In genomic region chr7:112873831-112874553, GRCh38 we compare ENCODE assay signal across 16 cellular contexts.
DNase-seq lines count a peak whose midpoint lies in the region; ATAC-seq and TF ChIP-seq lines count a peak whose summit lies in the region.
"Had no signal": no experiment of that assay in that cellular context is flagged by ENCODE, and none has a peak within 500 bp of the region (broad histone marks: within the 10 kb centered on the region; RNA-seq: fewer than 3 reads in every experiment).

No MANE protein-coding gene starts in this region.

- POLR2A ChIA-PET in WTC11 (lab: Charles Lee) = no interaction called here
- POLR2A ChIA-PET in MCF 10A (lab: Yijun Ruan, JAX) = interaction anchor here (1.5 kb wide), 1 partner anchor 8 kb away, joined by 4 read pairs; no protein-coding TSS in a partner anchor

- CTCF ChIA-PET in WTC11 (lab: Charles Lee) = no interaction called here
- CTCF ChIA-PET in MCF 10A (lab: Yijun Ruan, JAX) = interaction anchor here (0.7 to 1.4 kb wide), 4 partner anchors 26 to 365 kb away, joined by 3 to 7 read pairs (median 4); no protein-coding TSS in a partner anchor

- intact Hi-C loops in MCF 10A (cut with micrococcal nuclease) = no loop called here

- peak; percentile 11 to 43 for DNase-seq in NCI-H526 (lab: John Stamatoyannopoulos, UW)
- DNase-seq in stimulated activated naive B cell treated with anti-CD40 and anti-IgM and Interleukin-4, amounts not matched to agents 10 μg/mL and 1 μg/mL and 100 μg/mL, for 72 hours = no peak
- no peak for DNase-seq in islet precursor cell
- DNase-seq in WTC11 (ENCODE audit: low spot score) = no peak
- DNase-seq in MCF 10A (ENCODE audit: unreplicated experiment) = no peak
- DNase-seq: activated CD4-positive, CD25-positive, alpha-beta regulatory T cell; activated T-cell treated with anti-CD3 and anti-CD28 coated beads for 4 hours; adrenal gland; CD8-positive, alpha-beta T cell; GDM1; Kasumi-1; NCI-H2029 treated with DMSO at 0.1 percent for 48 hours; small intestine had no signal

- peak overlapping the region; percentile 56 for H3K27ac Mint-ChIP-seq in stimulated activated naive B cell treated with anti-CD40 and anti-IgM and Interleukin-4, amounts not matched to agents 10 μg/mL and 1 μg/mL and 100 μg/mL, for 72 hours
- H3K27ac Mint-ChIP-seq in WTC11 (no peak overlapping the region), MCF 10A (ENCODE audit: low read depth, unreplicated experiment) (no peak overlapping the region)
- H3K27ac Mint-ChIP-seq: CD8-positive, alpha-beta T cell had no signal

- peak overlapping the region in 1 of 2 donors; percentile 15 for H3K4me3 Mint-ChIP-seq in stimulated activated naive B cell treated with anti-CD40 and anti-IgM and Interleukin-4, amounts not matched to agents 10 μg/mL and 1 μg/mL and 100 μg/mL, for 72 hours
- no peak overlapping the region for H3K4me3 Mint-ChIP-seq in WTC11
- H3K4me3 Mint-ChIP-seq in MCF 10A (ENCODE audit: unreplicated experiment) = no peak overlapping the region
- H3K4me3 Mint-ChIP-seq: CD8-positive, alpha-beta T cell had no signal

- H3K9me3 Mint-ChIP-seq in stimulated activated naive B cell treated with anti-CD40 and anti-IgM and Interleukin-4, amounts not matched to agents 10 μg/mL and 1 μg/mL and 100 μg/mL, for 72 hours = peaks cover 4 to 8% of the 10 kb centered on the region in 2 donors
- H3K9me3 Mint-ChIP-seq in WTC11 (no peaks in the 10 kb centered on the region), MCF 10A (ENCODE audit: unreplicated experiment) (no peaks in the 10 kb centered on the region)
- H3K9me3 Mint-ChIP-seq: CD8-positive, alpha-beta T cell had no signal

- H3K27me3 Mint-ChIP-seq in stimulated activated naive B cell treated with anti-CD40 and anti-IgM and Interleukin-4, amounts not matched to agents 10 μg/mL and 1 μg/mL and 100 μg/mL, for 72 hours = no peaks in the 10 kb centered on the region
- H3K27me3 Mint-ChIP-seq in WTC11 (ENCODE audit: low read depth) = no peaks in the 10 kb centered on the region
- H3K27me3 Mint-ChIP-seq in MCF 10A (ENCODE audit: insufficient read depth, unreplicated experiment) = no peaks in the 10 kb centered on the region

- BruUV-seq in MCF 10A (replicated peaks; lab: Mats Ljungman, UMichigan) = no TSS peak

- no peak for TF ChIP-seq CTCF in WTC11 (IDR thresholded peaks at IDR 0.05)
- TF ChIP-seq CTCF in MCF 10A (IDR thresholded peaks at IDR 0.05; ENCODE audit: unreplicated experiment) = no peak

- ATAC-seq in GM19328 (IDR thresholded peaks at IDR 0.05; ENCODE audit: unreplicated experiment) (peak; percentile 60), HG02973 (IDR thresholded peaks at IDR 0.05; ENCODE audit: unreplicated experiment) (peak; percentile 70), WTC11 (no peak)
- peak; percentile 81 to 88 for ATAC-seq in stimulated activated naive B cell treated with anti-CD40 and anti-IgM and Interleukin-4, amounts not matched to agents 10 μg/mL and 1 μg/mL and 100 μg/mL, for 72 hours (replicated peaks)
- ATAC-seq: CD8-positive, alpha-beta T cell; SK-N-SH treated with all-trans-retinoic acid at 6 μM for 48 hours had no signal

- peaks cover 57 to 92% of the 10 kb centered on the region in 2 donors for H3K4me1 Mint-ChIP-seq in stimulated activated naive B cell treated with anti-CD40 and anti-IgM and Interleukin-4, amounts not matched to agents 10 μg/mL and 1 μg/mL and 100 μg/mL, for 72 hours
- H3K4me1 Mint-ChIP-seq in WTC11 (peaks cover 14% of the 10 kb centered on the region), MCF 10A (ENCODE audit: insufficient read depth, unreplicated experiment) (peaks cover 5% of the 10 kb centered on the region)

- H3K36me3 Mint-ChIP-seq in stimulated activated naive B cell treated with anti-CD40 and anti-IgM and Interleukin-4, amounts not matched to agents 10 μg/mL and 1 μg/mL and 100 μg/mL, for 72 hours = peaks cover 12 to 36% of the 10 kb centered on the region in 2 donors
- H3K36me3 Mint-ChIP-seq in WTC11 (no peaks in the 10 kb centered on the region), MCF 10A (ENCODE audit: insufficient read depth, unreplicated experiment) (no peaks in the 10 kb centered on the region)

TF ChIP-seq in WTC11, 78 proteins besides CTCF, POLR2A, EP300 and RAD21:
- no peak for TF ChIP-seq ZNF671 (CRISPR knock-in tag; IDR thresholded peaks at IDR 0.05)
- no peak for TF ChIP-seq ZNF425 (CRISPR knock-in tag; conservative IDR thresholded peaks at IDR 0.05)
- TF ChIP-seq AR (CRISPR knock-in tag; IDR thresholded peaks at IDR 0.05) = no peak
- no peak for TF ChIP-seq NR3C1 (CRISPR knock-in tag; conservative IDR thresholded peaks at IDR 0.05; ENCODE audit: low read depth)
TF ChIP-seq in WTC11: peak in this region for 0.

Comparison
In these comparisons a context has a peak if more than half of its experiments do, and no peak if none do; other contexts are left out.
1. DNase-seq: peak in NCI-H526 (2 of 2); none in stimulated activated naive B cell treated with anti-CD40 and anti-IgM and Interleukin-4, amounts not matched to agents 10 μg/mL and 1 μg/mL and 100 μg/mL, for 72 hours (single experiment), islet precursor cell (single experiment), WTC11 (single experiment) and MCF 10A (single experiment).